Comparison of ENCODE assay signal across 23 cellular contexts in genomic region chr16:55398683-55399230, GRCh38.
DNase-seq lines count a peak whose midpoint lies in the region; ATAC-seq and TF ChIP-seq lines count a peak whose summit lies in the region.
"Had no signal": no experiment of that assay in that cellular context is flagged by ENCODE, and none has a peak within 500 bp of the region (broad histone marks: within the 10 kb centered on the region; RNA-seq: fewer than 3 reads in every experiment).

No MANE protein-coding gene starts in this region.

- no peaks in the 10 kb centered on the region for H3K4me1 Mint-ChIP-seq in WTC11
- H3K4me1 Mint-ChIP-seq in activated CD4-positive, alpha-beta T cell treated with anti-CD3 and anti-CD28 coated beads for 36 hours: no peaks in the 10 kb centered on the region

- H3K27me3 ChIP-seq in heart left ventricle (peaks cover 0 to 4% (median 0%) of the 10 kb centered on the region in 9 donors), mesendoderm (ENCODE audit: insufficient read depth, low read length, poor library complexity) (no peaks in the 10 kb centered on the region)
- H3K27me3 ChIP-seq: SJCRH30 had no signal

- no peaks in the 10 kb centered on the region for H3K36me3 Mint-ChIP-seq in WTC11
- no peaks in the 10 kb centered on the region for H3K36me3 Mint-ChIP-seq in activated CD4-positive, alpha-beta T cell treated with anti-CD3 and anti-CD28 coated beads for 36 hours (ENCODE audit: low read depth)

- ATAC-seq in heart left ventricle (peak in 3 of 4 donors; percentile 35 to 39 (median 35)), left cardiac atrium (no peak), WTC11 (peak; percentile 72), GM18909 (IDR thresholded peaks at IDR 0.05; ENCODE audit: poor library complexity, unreplicated experiment) (no peak), GM21723 (IDR thresholded peaks at IDR 0.05; ENCODE audit: unreplicated experiment) (no peak)
- no peak for ATAC-seq in activated CD4-positive, alpha-beta T cell treated with anti-CD3 and anti-CD28 coated beads for 36 hours
- ATAC-seq: HepG2, PC-3, Right ventricle myocardium inferior had no signal

- H3K9me3 ChIP-seq in heart left ventricle: no peaks in the 10 kb centered on the region
- H3K9me3 ChIP-seq: SJCRH30 had no signal

- H3K27me3 Mint-ChIP-seq in WTC11 (ENCODE audit: low read depth): peaks cover 4% of the 10 kb centered on the region; the same call in 1 of the 2 replicates
- peaks cover 14% of the 10 kb centered on the region for H3K27me3 Mint-ChIP-seq in activated CD4-positive, alpha-beta T cell treated with anti-CD3 and anti-CD28 coated beads for 36 hours

- H2BK120ac ChIP-seq in mesendoderm (ENCODE audit: low read depth, low read length): no peak overlapping the region

- no peak overlapping the region for H3K4ac ChIP-seq in mesendoderm (ENCODE audit: low read depth, low read length)

- no peaks in the 10 kb centered on the region for H3K9me3 Mint-ChIP-seq in WTC11
- H3K9me3 Mint-ChIP-seq in activated CD4-positive, alpha-beta T cell treated with anti-CD3 and anti-CD28 coated beads for 36 hours (ENCODE audit: low read depth): no peaks in the 10 kb centered on the region

- H3K4me1 ChIP-seq in heart left ventricle: peaks cover 0 to 17% (median 0%) of the 10 kb centered on the region in 12 donors
- no peaks in the 10 kb centered on the region for H3K4me1 ChIP-seq in mesendoderm (ENCODE audit: control insufficient read depth, low read depth, low read length)

- no peak for DNase-seq in heart left ventricle
- no peak for DNase-seq in left cardiac atrium
- DNase-seq in WTC11 (ENCODE audit: low spot score): no peak
- peak; percentile 18 for DNase-seq in mesendoderm
- no peak for DNase-seq in activated CD4-positive, alpha-beta T cell treated with anti-CD3 and anti-CD28 coated beads for 36 hours
- DNase-seq: Calu3; DMS79 treated with DMSO at 0.1 percent for 48 hours; Karpas-422; NCI-H1092; NCI-H1417 treated with DMSO at 0.1 percent for 48 hours; NCI-H1694 treated with DMSO at 0.1 percent for 48 hours; NCI-H2081; NCI-H2171 treated with DMSO at 0.1 percent for 48 hours; NCI-H446 treated with DMSO at 0.1 percent for 48 hours; NCI-H526; NCI-H82; NK-92 treated with Interleukin-12 subunit alpha and Interleukin-12 subunit beta, amount 100 ng/mL, for 24 hours; PC-3 had no signal

- no peak overlapping the region for H3K23ac ChIP-seq in mesendoderm (ENCODE audit: low read length)

- 62 to 77% (median 69%) methylated on average over 13 of the region's 13 CpGs for WGBS in heart left ventricle, 4 donors
- WGBS in mesendoderm (ENCODE audit: extremely low coverage, insufficient coverage, low lambda C conversion rate): no CpG with 5 or more reads among the region's 13 CpGs

- no peaks in the 10 kb centered on the region for H3K36me3 ChIP-seq in heart left ventricle
- H3K36me3 ChIP-seq in mesendoderm (ENCODE audit: control insufficient read depth, insufficient read depth, low read length): no peaks in the 10 kb centered on the region
- H3K36me3 ChIP-seq: SJCRH30 had no signal

- H3K56ac ChIP-seq in mesendoderm (ENCODE audit: low read length): no peak overlapping the region

- intact Hi-C loops in heart left ventricle (cut with DNase I) (no loop called here), left cardiac atrium (cut with DNase I) (no loop called here)
- intact Hi-C loops in activated CD4-positive, alpha-beta T cell treated with anti-CD3 and anti-CD28 coated beads for 36 hours (cut with DNase I, micrococcal nuclease): no loop called here

- no peak overlapping the region for H4K8ac ChIP-seq in mesendoderm (ENCODE audit: low read depth, low read length)

- no peak overlapping the region for H3K4me2 ChIP-seq in mesendoderm (ENCODE audit: low read length)

- CTCF ChIA-PET in WTC11 (lab: Charles Lee): interaction anchor here (0.6 to 1.4 kb wide), 6 partner anchors 10 to 649 kb away, joined by 3 to 6 read pairs (median 4); no protein-coding TSS in a partner anchor
- CTCF ChIA-PET in activated CD4-positive, alpha-beta T cell treated with anti-CD3 and anti-CD28 coated beads for 36 hours (lab: Charles Lee): no interaction called here

- no peak for TF ChIP-seq CTCF in heart left ventricle (IDR thresholded peaks at IDR 0.05)
- TF ChIP-seq CTCF in WTC11 (IDR thresholded peaks at IDR 0.05): no peak

- H2BK5ac ChIP-seq in mesendoderm (ENCODE audit: low read length): no peak overlapping the region

- H3K79me1 ChIP-seq in mesendoderm (ENCODE audit: low read length): no peaks in the 10 kb centered on the region

- no peak overlapping the region for H4K5ac ChIP-seq in mesendoderm (ENCODE audit: low read length)

- H3K4me3 Mint-ChIP-seq in WTC11: no peak overlapping the region
- H3K4me3 Mint-ChIP-seq in activated CD4-positive, alpha-beta T cell treated with anti-CD3 and anti-CD28 coated beads for 36 hours: no peak overlapping the region

- POLR2A ChIA-PET in WTC11 (lab: Charles Lee): no interaction called here
- POLR2A ChIA-PET in activated CD4-positive, alpha-beta T cell treated with anti-CD3 and anti-CD28 coated beads for 36 hours (lab: Charles Lee): no interaction called here

- H2BK15ac ChIP-seq in mesendoderm (replicated peaks; ENCODE audit: low read depth): no peak overlapping the region

- H3K27ac Mint-ChIP-seq in WTC11: no peak overlapping the region
- H3K27ac Mint-ChIP-seq in activated CD4-positive, alpha-beta T cell treated with anti-CD3 and anti-CD28 coated beads for 36 hours: no peak overlapping the region

- H3K9ac ChIP-seq in mesendoderm (ENCODE audit: low read length): no peak overlapping the region

- H3K27ac ChIP-seq in heart left ventricle (peak overlapping the region in 2 of 12 donors; percentile 0 to 9), mesendoderm (ENCODE audit: low read depth, low read length) (no peak overlapping the region)
- H3K27ac ChIP-seq: SJCRH30 had no signal

- TF ChIP-seq POLR2A in heart left ventricle (IDR thresholded peaks at IDR 0.05): no peak

- H3K18ac ChIP-seq in mesendoderm (ENCODE audit: low read length): no peak overlapping the region

- no peak overlapping the region for H2AK5ac ChIP-seq in mesendoderm (ENCODE audit: low read length)

- H3K4me3 ChIP-seq in heart left ventricle (no peak overlapping the region), mesendoderm (ENCODE audit: low read length) (no peak overlapping the region)
- H3K4me3 ChIP-seq: SJCRH30 had no signal

- H3K79me2 ChIP-seq in mesendoderm (ENCODE audit: control insufficient read depth, insufficient read depth, low read length): no peaks in the 10 kb centered on the region

TF ChIP-seq in WTC11, 78 proteins besides CTCF, POLR2A, EP300 and RAD21 (continues in another document):
- TF ChIP-seq PREB (CRISPR knock-in tag; IDR thresholded peaks at IDR 0.05; ENCODE audit: borderline replicate concordance) (no peak), ZSCAN18 (CRISPR knock-in tag; IDR thresholded peaks at IDR 0.05) (no peak)
- TF ChIP-seq, protein P1, sequence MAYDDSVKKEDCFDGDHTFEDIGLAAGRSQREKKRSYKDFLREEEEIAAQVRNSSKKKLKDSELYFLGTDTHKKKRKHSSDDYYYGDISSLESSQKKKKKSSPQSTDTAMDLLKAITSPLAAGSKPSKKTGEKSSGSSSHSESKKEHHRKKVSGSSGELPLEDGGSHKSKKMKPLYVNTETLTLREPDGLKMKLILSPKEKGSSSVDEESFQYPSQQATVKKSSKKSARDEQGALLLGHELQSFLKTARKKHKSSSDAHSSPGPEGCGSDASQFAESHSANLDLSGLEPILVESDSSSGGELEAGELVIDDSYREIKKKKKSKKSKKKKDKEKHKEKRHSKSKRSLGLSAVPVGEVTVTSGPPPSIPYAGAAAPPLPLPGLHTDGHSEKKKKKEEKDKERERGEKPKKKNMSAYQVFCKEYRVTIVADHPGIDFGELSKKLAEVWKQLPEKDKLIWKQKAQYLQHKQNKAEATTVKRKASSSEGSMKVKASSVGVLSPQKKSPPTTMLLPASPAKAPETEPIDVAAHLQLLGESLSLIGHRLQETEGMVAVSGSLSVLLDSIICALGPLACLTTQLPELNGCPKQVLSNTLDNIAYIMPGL (CRISPR knock-in tag; IDR thresholded peaks at IDR 0.05): no peak

Comparison
In these comparisons a context has a peak if more than half of its experiments do, and no peak if none do; other contexts are left out.
1. ATAC-seq: peak in heart left ventricle (3 of 4) and WTC11 (single experiment); none in left cardiac atrium (0 of 2), activated CD4-positive, alpha-beta T cell treated with anti-CD3 and anti-CD28 coated beads for 36 hours (single experiment), GM18909 (single experiment) and GM21723 (single experiment).